ENCODE assay signal across 8 cellular contexts in the genomic region with DNA sequence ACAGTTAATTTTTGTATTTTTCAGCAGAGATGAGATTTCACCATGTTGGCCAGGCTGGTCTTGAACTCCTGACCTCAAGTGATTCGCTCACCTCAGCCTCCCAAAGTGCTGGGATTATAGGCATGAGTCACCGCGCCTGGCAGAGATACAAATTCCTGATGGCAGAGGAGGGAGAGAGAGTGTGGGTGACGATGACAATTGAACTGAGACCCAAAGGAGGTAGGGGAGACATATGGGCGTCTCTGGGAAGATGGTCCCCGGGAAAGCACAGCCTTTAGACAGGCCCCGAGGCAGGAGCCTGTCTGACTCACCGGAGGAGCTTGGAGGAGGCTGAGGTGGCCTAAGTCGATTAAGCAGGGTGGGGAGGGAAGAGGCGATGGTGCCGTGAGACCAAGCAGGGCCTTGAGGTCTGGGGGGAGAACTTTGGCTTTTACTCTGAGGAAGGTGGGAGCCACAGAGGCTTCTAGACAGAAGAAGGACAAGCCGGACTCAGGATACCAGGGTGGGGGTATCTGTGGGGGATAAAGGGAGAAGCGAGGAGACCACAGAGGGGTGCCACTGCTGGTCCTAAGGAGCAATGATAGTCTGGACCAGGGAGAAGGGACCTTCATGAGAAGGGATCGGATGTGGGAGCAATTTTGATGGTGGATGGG. TPM values are rescaled to one million over a fixed set of nuclear protein-coding genes. Genes with fewer than 3 reads are reported as not detected.
DNase-seq lines count a peak whose midpoint lies in the region; ATAC-seq and TF ChIP-seq lines count a peak whose summit lies in the region.

No MANE protein-coding gene starts in this region.

- no peaks in the 10 kb centered on the region for H3K27me3 ChIP-seq in SJSA1 (replicated peaks)

- H3K27ac Mint-ChIP-seq in activated CD4-positive, alpha-beta memory T cell treated with anti-CD3 and anti-CD28 coated beads for 36 hours: peak overlapping the region; percentile 75
- no peak overlapping the region for H3K27ac Mint-ChIP-seq in activated CD4-positive, alpha-beta memory T cell treated with anti-CD3 and anti-CD28 coated beads, Interleukin-2, amount 10 ng/mL, durations not matched to agents 7 days and 5 days

- no peaks in the 10 kb centered on the region for H3K36me3 Mint-ChIP-seq in activated CD4-positive, alpha-beta memory T cell treated with anti-CD3 and anti-CD28 coated beads for 36 hours
- H3K36me3 Mint-ChIP-seq in activated CD4-positive, alpha-beta memory T cell treated with anti-CD3 and anti-CD28 coated beads, Interleukin-2, amount 10 ng/mL, durations not matched to agents 7 days and 5 days (ENCODE audit: low read depth): peaks cover 4% of the 10 kb centered on the region

- intact Hi-C loops in activated CD4-positive, alpha-beta memory T cell treated with anti-CD3 and anti-CD28 coated beads for 36 hours (cut with micrococcal nuclease): no loop called here

- peaks cover 2% of the 10 kb centered on the region for H3K27me3 Mint-ChIP-seq in activated CD4-positive, alpha-beta memory T cell treated with anti-CD3 and anti-CD28 coated beads for 36 hours
- H3K27me3 Mint-ChIP-seq in activated CD4-positive, alpha-beta memory T cell treated with anti-CD3 and anti-CD28 coated beads, Interleukin-2, amount 10 ng/mL, durations not matched to agents 7 days and 5 days: peaks cover 38% of the 10 kb centered on the region

- no peaks in the 10 kb centered on the region for H3K9me3 ChIP-seq in SJSA1 (replicated peaks)

- POLR2A ChIA-PET in activated CD4-positive, alpha-beta memory T cell treated with anti-CD3 and anti-CD28 coated beads for 36 hours (lab: Charles Lee): no interaction called here
- POLR2A ChIA-PET in activated CD4-positive, alpha-beta memory T cell treated with anti-CD3 and anti-CD28 coated beads, Interleukin-2, amount 10 ng/mL, durations not matched to agents 7 days and 5 days (lab: Charles Lee): interaction anchor here (1.9 to 2.7 kb wide), 2 partner anchors 10 to 51 kb away, joined by 5 to 15 read pairs; a partner anchor contains a TSS

- H3K4me3 ChIP-seq in SJSA1 (no peak overlapping the region), foreskin fibroblast (ENCODE audit: low read depth in 1 of 2, low read length in 2 of 2) (no peak overlapping the region)

- H3K27ac ChIP-seq in SJSA1: peak overlapping the region; percentile 29; the same call in 1 of the 2 replicates

- CTCF ChIA-PET in activated CD4-positive, alpha-beta memory T cell treated with anti-CD3 and anti-CD28 coated beads for 36 hours (lab: Charles Lee): interaction anchor here (1.0 to 2.2 kb wide), 4 partner anchors 11 to 108 kb away, joined by 3 to 9 read pairs (median 6); no protein-coding TSS in a partner anchor
- CTCF ChIA-PET in activated CD4-positive, alpha-beta memory T cell treated with anti-CD3 and anti-CD28 coated beads, Interleukin-2, amount 10 ng/mL, durations not matched to agents 7 days and 5 days (lab: Charles Lee): interaction anchor here (0.7 to 2.1 kb wide), 3 partner anchors 11 to 114 kb away, joined by 4 to 9 read pairs (median 4); a partner anchor contains a TSS

- H3K4me3 Mint-ChIP-seq in activated CD4-positive, alpha-beta memory T cell treated with anti-CD3 and anti-CD28 coated beads for 36 hours: no peak overlapping the region
- no peak overlapping the region for H3K4me3 Mint-ChIP-seq in activated CD4-positive, alpha-beta memory T cell treated with anti-CD3 and anti-CD28 coated beads, Interleukin-2, amount 10 ng/mL, durations not matched to agents 7 days and 5 days

- H3K36me3 ChIP-seq in SJSA1: no peaks in the 10 kb centered on the region

- no peak for ATAC-seq in GM19351 (IDR thresholded peaks at IDR 0.05; ENCODE audit: unreplicated experiment)

- TF ChIP-seq CTCF in foreskin fibroblast (IDR thresholded peaks at IDR 0.05; ENCODE audit: low read depth, low read length): no peak

- peak; percentile 50 for DNase-seq in activated CD4-positive, alpha-beta memory T cell treated with anti-CD3 and anti-CD28 coated beads for 36 hours
- DNase-seq in activated CD4-positive, alpha-beta memory T cell treated with anti-CD3 and anti-CD28 coated beads, Interleukin-2, amount 10 ng/mL, durations not matched to agents 7 days and 5 days: no peak
- DNase-seq in SJSA1 (ENCODE audit: low read depth in 1 of 2, low spot score in 2 of 2) (peak; percentile 96 to 97), foreskin fibroblast (peak; percentile 84 to 91), stromal cell of bone marrow (ENCODE audit: low read depth) (peak; percentile 46), activated gamma-delta T cell (lab: John Stamatoyannopoulos, UW) (no peak)
- DNase-seq in activated CD8-positive, alpha-beta memory T cell treated with anti-CD3 and anti-CD28 coated beads, Interleukin-2, amount 50 U/mL, for 48 hours: no peak

- H3K9me3 Mint-ChIP-seq in activated CD4-positive, alpha-beta memory T cell treated with anti-CD3 and anti-CD28 coated beads for 36 hours: peaks cover 1% of the 10 kb centered on the region
- peaks cover 3% of the 10 kb centered on the region for H3K9me3 Mint-ChIP-seq in activated CD4-positive, alpha-beta memory T cell treated with anti-CD3 and anti-CD28 coated beads, Interleukin-2, amount 10 ng/mL, durations not matched to agents 7 days and 5 days

- H3K4me1 ChIP-seq in SJSA1 (replicated peaks): peaks cover 30% of the 10 kb centered on the region

- peaks cover 48% of the 10 kb centered on the region for H3K4me1 Mint-ChIP-seq in activated CD4-positive, alpha-beta memory T cell treated with anti-CD3 and anti-CD28 coated beads for 36 hours (ENCODE audit: low read depth)
- H3K4me1 Mint-ChIP-seq in activated CD4-positive, alpha-beta memory T cell treated with anti-CD3 and anti-CD28 coated beads, Interleukin-2, amount 10 ng/mL, durations not matched to agents 7 days and 5 days: peaks cover 44% of the 10 kb centered on the region

RNA-seq across cellular contexts. Expression of a gene that starts 38.2 kb away (rescaled TPM):
- total RNA-seq in activated CD4-positive, alpha-beta memory T cell treated with anti-CD3 and anti-CD28 coated beads for 36 hours: 10 to 100 TPM; 28.2 to 28.6 TPM
- 10 to 100 TPM; 60.7 to 62.0 TPM for total RNA-seq in activated CD4-positive, alpha-beta memory T cell treated with anti-CD3 and anti-CD28 coated beads, Interleukin-2, amount 10 ng/mL, durations not matched to agents 7 days and 5 days
- total RNA-seq in SJSA1 (2014; rRNA removed; shearing (Covaris generic)): 21.4 and 41.9 TPM in 2 replicates

RNA-seq across cellular contexts. Expression of a gene that starts 40.5 kb away (rescaled TPM):
- total RNA-seq in activated CD4-positive, alpha-beta memory T cell treated with anti-CD3 and anti-CD28 coated beads for 36 hours: 10 to 100 TPM; 22.6 to 23.3 TPM
- 10 to 100 TPM; 66.1 to 70.6 TPM for total RNA-seq in activated CD4-positive, alpha-beta memory T cell treated with anti-CD3 and anti-CD28 coated beads, Interleukin-2, amount 10 ng/mL, durations not matched to agents 7 days and 5 days
- 0.21 TPM in 1 of 2 replicates, not detected in the other for total RNA-seq in SJSA1 (2014; rRNA removed; shearing (Covaris generic))

RNA-seq across cellular contexts. Expression of a gene that starts 51.4 kb away (rescaled TPM):
- 10 to 100 TPM; 22.5 to 23.8 TPM for total RNA-seq in activated CD4-positive, alpha-beta memory T cell treated with anti-CD3 and anti-CD28 coated beads for 36 hours
- 10 to 100 TPM; 29.2 to 29.9 TPM for total RNA-seq in activated CD4-positive, alpha-beta memory T cell treated with anti-CD3 and anti-CD28 coated beads, Interleukin-2, amount 10 ng/mL, durations not matched to agents 7 days and 5 days
- 1.2 and 2.3 TPM in 2 replicates for total RNA-seq in SJSA1 (2014; rRNA removed; shearing (Covaris generic))

Comparison
In these comparisons a context has a peak if more than half of its experiments do, and no peak if none do; other contexts are left out.
1. DNase-seq: peak in activated CD4-positive, alpha-beta memory T cell treated with anti-CD3 and anti-CD28 coated beads for 36 hours (single experiment), SJSA1 (2 of 2), foreskin fibroblast (2 of 2) and stromal cell of bone marrow (single experiment); none in activated CD4-positive, alpha-beta memory T cell treated with anti-CD3 and anti-CD28 coated beads, Interleukin-2, amount 10 ng/mL, durations not matched to agents 7 days and 5 days (single experiment), activated gamma-delta T cell (single experiment) and activated CD8-positive, alpha-beta memory T cell treated with anti-CD3 and anti-CD28 coated beads, Interleukin-2, amount 50 U/mL, for 48 hours (single experiment).
2. RNA of a gene that starts 40.5 kb away (total RNA-seq): 66.1 to 70.6 TPM in activated CD4-positive, alpha-beta memory T cell treated with anti-CD3 and anti-CD28 coated beads, Interleukin-2, amount 10 ng/mL, durations not matched to agents 7 days and 5 days and 22.6 to 23.3 TPM in activated CD4-positive, alpha-beta memory T cell treated with anti-CD3 and anti-CD28 coated beads for 36 hours; 0.21 TPM in SJSA1; every median in the first group is over 10 times any median in the second.